8 cellular contexts compared by ENCODE assay signal in genomic region chr6:70412797-70413113, GRCh38. TPM values are rescaled to one million over a fixed set of nuclear protein-coding genes. Genes with fewer than 3 reads are reported as not detected.
A peak's percentile ranks its signal among the peaks of the same experiment; 100 is the strongest.
DNase-seq lines count a peak whose midpoint lies in the region; ATAC-seq, FAIRE-seq and TF ChIP-seq lines count a peak whose summit lies in the region.

No MANE protein-coding gene starts in this region.

- peak; percentile 30 for ATAC-seq in GM18909 (IDR thresholded peaks at IDR 0.05; ENCODE audit: poor library complexity, unreplicated experiment)
- peak; percentile 25 for ATAC-seq in HG02885 (IDR thresholded peaks at IDR 0.05; ENCODE audit: poor library complexity, unreplicated experiment)
- ATAC-seq in left cardiac atrium: peak; percentile 5 to 34

- no peaks in the 10 kb centered on the region for H3K27me3 ChIP-seq in WERI-Rb-1 (ENCODE audit: insufficient read depth, low read depth, severe bottlenecking)

- H3K4me3 ChIP-seq in WERI-Rb-1 (ENCODE audit: low read depth, low read length) (peak overlapping the region; percentile 69), skin epidermis (peak overlapping the region; percentile 81 to 97 (median 89))

- peak overlapping the region; percentile 89 for H3K27ac ChIP-seq in WERI-Rb-1
- peak overlapping the region in 20 of 21 experiments; percentile 24 to 95 (median 88) for H3K27ac ChIP-seq in skin epidermis

- TF ChIP-seq CTCF in WERI-Rb-1 (IDR thresholded peaks at IDR 0.05; ENCODE audit: low read depth, low read length): no peak

- intact Hi-C loops in left cardiac atrium (cut with DNase I): no loop called here

- H3K36me3 ChIP-seq in WERI-Rb-1: no peaks in the 10 kb centered on the region; the same call in 1 of the 2 replicates

- no peak for DNase-seq in WERI-Rb-1
- no peak for DNase-seq in left cardiac atrium
- DNase-seq in GM12891 (ENCODE audit: insufficient read length, low spot score): no peak
- no peak for DNase-seq in HPDE6-E6E7 (ENCODE audit: extremely low spot score)
- DNase-seq in OCI-M1 (lab: John Stamatoyannopoulos, UW): no peak

- no peak for FAIRE-seq in GM12891 (lab: Jason Lieb, UNC)

- TF ChIP-seq POLR2A in GM12891 (IDR thresholded peaks at IDR 0.05; ENCODE audit: low read depth, low read length): no peak

- H3K9me3 ChIP-seq in WERI-Rb-1 (ENCODE audit: severe bottlenecking): no peaks in the 10 kb centered on the region

TF ChIP-seq in GM12891, 5 proteins besides CTCF, POLR2A, EP300 and RAD21:
- TF ChIP-seq PAX5 (IDR thresholded peaks at IDR 0.05; ENCODE audit: insufficient read depth, low read length, severe bottlenecking) (no peak), TAF1 (IDR thresholded peaks at IDR 0.05; ENCODE audit: low read depth, low read length) (no peak)

RNA-seq across cellular contexts. Expression of gene FAM135A, which starts 0.6 kb away (rescaled TPM):
- total RNA-seq in left cardiac atrium: 10 to 100 TPM; 13.1 to 15.4 TPM
- polyA plus RNA-seq in GM12891 (2012; ENCODE audit: low read depth, missing spikeins): 2.2 TPM
